In genomic region chr22:39315389-39315788, GRCh38 we compare ENCODE assay signal across 12 cellular contexts. TPM values are rescaled to one million over a fixed set of nuclear protein-coding genes. Genes with fewer than 3 reads are reported as not detected.
DNase-seq lines count a peak whose midpoint lies in the region; ATAC-seq and TF ChIP-seq lines count a peak whose summit lies in the region.
"Had no signal": no experiment of that assay in that cellular context is flagged by ENCODE, and none has a peak within 500 bp of the region (broad histone marks: within the 10 kb centered on the region; RNA-seq: fewer than 3 reads in every experiment).

No MANE protein-coding gene starts in this region.

- peaks cover 97% of the 10 kb centered on the region for H3K36me3 Mint-ChIP-seq in effector memory CD8-positive, alpha-beta T cell (ENCODE audit: insufficient read depth)
- peaks cover 49% of the 10 kb centered on the region for H3K36me3 Mint-ChIP-seq in neural progenitor cell

- no peak for TF ChIP-seq CTCF in GM06990 (IDR thresholded peaks at IDR 0.05; ENCODE audit: insufficient read depth, low read length, poor library complexity, severe bottlenecking)
- TF ChIP-seq CTCF in OCI-LY3 (IDR thresholded peaks at IDR 0.05; ENCODE audit: low read depth, low read length) = no peak
- TF ChIP-seq CTCF in neural progenitor cell (IDR thresholded peaks at IDR 0.05) = no peak

- H3K9ac ChIP-seq in OCI-LY3 (ENCODE audit: low read length) (no peak overlapping the region), neural progenitor cell (no peak overlapping the region)

- H3K4me2 ChIP-seq in OCI-LY3 (ENCODE audit: low read length) (no peak overlapping the region), neural progenitor cell (peak overlapping the region; percentile 96)

- peaks cover 38 to 50% of the 10 kb centered on the region in 2 donors for H3K4me1 Mint-ChIP-seq in effector memory CD8-positive, alpha-beta T cell (ENCODE audit: low read depth in 2 of 2)
- H3K4me1 Mint-ChIP-seq in neural progenitor cell = peaks cover 41% of the 10 kb centered on the region

- H3K9me3 ChIP-seq in OCI-LY3 (ENCODE audit: insufficient read depth, low read length) (no peaks in the 10 kb centered on the region), neural progenitor cell (ENCODE audit: low read depth) (no peaks in the 10 kb centered on the region)
- H3K9me3 ChIP-seq: right lobe of liver had no signal

- H3K4me1 ChIP-seq in OCI-LY3 (ENCODE audit: low read length) = peaks cover 26% of the 10 kb centered on the region
- H3K4me1 ChIP-seq in neural progenitor cell = peaks cover 32% of the 10 kb centered on the region

- peaks cover 83% of the 10 kb centered on the region for H4K20me1 ChIP-seq in OCI-LY3 (ENCODE audit: insufficient read depth, low read length)
- peaks cover 86% of the 10 kb centered on the region for H4K20me1 ChIP-seq in neural progenitor cell (ENCODE audit: low read depth)

- H3K4me3 ChIP-seq in GM06990 (replicated peaks; ENCODE audit: low read depth, low read length) (peak overlapping the region; percentile 23; the same call in 1 of the 2 replicates), OCI-LY3 (ENCODE audit: low read length) (no peak overlapping the region), neural progenitor cell (no peak overlapping the region)

- H3K79me2 ChIP-seq in OCI-LY3 (ENCODE audit: low read length) (peaks cover 59% of the 10 kb centered on the region), neural progenitor cell (ENCODE audit: low read depth) (peaks cover 62% of the 10 kb centered on the region)

- H2AFZ ChIP-seq in OCI-LY3 (ENCODE audit: low read depth, low read length) (no peak overlapping the region), neural progenitor cell (replicated peaks) (no peak overlapping the region)

- ATAC-seq in effector memory CD8-positive, alpha-beta T cell (replicated peaks) = no peak
- ATAC-seq in GM21367 (IDR thresholded peaks at IDR 0.05; ENCODE audit: unreplicated experiment) = no peak
- no peak for ATAC-seq in GM18868 (IDR thresholded peaks at IDR 0.05; ENCODE audit: unreplicated experiment)
- ATAC-seq: foreskin keratinocyte, right lobe of liver had no signal

- peak overlapping the region; percentile 94 to 100 for H3K4me3 Mint-ChIP-seq in effector memory CD8-positive, alpha-beta T cell
- H3K4me3 Mint-ChIP-seq in neural progenitor cell = no peak overlapping the region

- no peaks in the 10 kb centered on the region for H3K9me3 Mint-ChIP-seq in effector memory CD8-positive, alpha-beta T cell
- no peaks in the 10 kb centered on the region for H3K9me3 Mint-ChIP-seq in neural progenitor cell

- H3K27me3 ChIP-seq in GM06990 (replicated peaks; ENCODE audit: control insufficient read depth, insufficient read depth, low read length) (no peaks in the 10 kb centered on the region), OCI-LY3 (ENCODE audit: low read depth, low read length) (no peaks in the 10 kb centered on the region), neural progenitor cell (no peaks in the 10 kb centered on the region)
- H3K27me3 ChIP-seq: foreskin keratinocyte, right lobe of liver had no signal

- H3K36me3 ChIP-seq in GM06990 (ENCODE audit: control insufficient read depth, insufficient read depth, low read length) = peaks cover 62% of the 10 kb centered on the region
- H3K36me3 ChIP-seq in OCI-LY3 (replicated peaks; ENCODE audit: low read depth, low read length) = peaks cover 80% of the 10 kb centered on the region
- H3K36me3 ChIP-seq in neural progenitor cell = peaks cover 11% of the 10 kb centered on the region

- peak overlapping the region; percentile 76 to 100 for H3K27ac Mint-ChIP-seq in effector memory CD8-positive, alpha-beta T cell
- H3K27ac Mint-ChIP-seq in neural progenitor cell = no peak overlapping the region

- peaks cover 98% of the 10 kb centered on the region for H3F3A ChIP-seq in neural progenitor cell (ENCODE audit: low read depth)

- H3K27ac ChIP-seq in OCI-LY3 (ENCODE audit: low read length) = peak overlapping the region; percentile 15; the same call in 1 of the 2 replicates
- H3K27ac ChIP-seq in neural progenitor cell = peak overlapping the region; percentile 44

- no peak for DNase-seq in GM06990 (ENCODE audit: extremely low read depth, insufficient read length)
- no peak for DNase-seq in effector memory CD8-positive, alpha-beta T cell
- no peak for DNase-seq in neural progenitor cell (ENCODE audit: low spot score)
- DNase-seq in amygdala (lab: John Stamatoyannopoulos, UW) = no peak
- DNase-seq in H4 (ENCODE audit: low spot score) = no peak
- DNase-seq: activated CD4-positive, alpha-beta T cell treated with anti-CD3 and anti-CD28 coated beads, Interleukin-2, amount 50 U/mL, for 4 hours; foreskin keratinocyte; NCI-H2171 treated with DMSO at 0.1 percent for 48 hours had no signal

- no peaks in the 10 kb centered on the region for H3K27me3 Mint-ChIP-seq in effector memory CD8-positive, alpha-beta T cell
- H3K27me3 Mint-ChIP-seq in neural progenitor cell (ENCODE audit: insufficient read depth, low read depth) = peaks cover 12% of the 10 kb centered on the region

RNA-seq across cellular contexts. Expression of gene RPL3, which starts 4.0 kb away (rescaled TPM):
- 3,021 and 4,709 TPM in 2 replicates for total RNA-seq in neural progenitor cell (ENCODE audit: low replicate concordance)
- total RNA-seq in H4 (2014; rRNA removed; shearing (Covaris generic)) = 2,177 and 2,312 TPM in 2 replicates

RNA-seq across cellular contexts. Expression of gene SYNGR1, which starts 34.4 kb away (rescaled TPM):
- 11.0 and 26.9 TPM in 2 replicates for total RNA-seq in neural progenitor cell (ENCODE audit: low replicate concordance)
- total RNA-seq in H4 (2014; rRNA removed; shearing (Covaris generic)) = 19.9 and 23.0 TPM in 2 replicates
